In genomic region chr21:15007716-15008296, GRCh38 we compare ENCODE assay signal across 15 cellular contexts. TPM values are rescaled to one million over a fixed set of nuclear protein-coding genes. Genes with fewer than 3 reads are reported as not detected.
DNase-seq lines count a peak whose midpoint lies in the region; ATAC-seq, FAIRE-seq and TF ChIP-seq lines count a peak whose summit lies in the region.
"Had no signal": no experiment of that assay in that cellular context is flagged by ENCODE, and none has a peak within 500 bp of the region (broad histone marks: within the 10 kb centered on the region; RNA-seq: fewer than 3 reads in every experiment).

No MANE protein-coding gene starts in this region.

- peak overlapping the region; percentile 59 for H3K27ac Mint-ChIP-seq in activated naive CD4-positive, alpha-beta T cell treated with anti-CD3 and anti-CD28 coated beads, Interleukin-2, amount 50 U/mL, for 24 hours
- H3K27ac Mint-ChIP-seq in nephron = peak overlapping the region in 2 of 3 experiments; percentile 23 to 50

- H4K20me1 ChIP-seq in K562 (replicated peaks; ENCODE audit: control insufficient read depth, insufficient read depth, low read length) = no peaks in the 10 kb centered on the region

- ATAC-seq in K562 = no peak
- ATAC-seq in omental fat pad (ENCODE audit: low FRiP score) = no peak

- no peak overlapping the region for H3K4me3 Mint-ChIP-seq in activated naive CD4-positive, alpha-beta T cell treated with anti-CD3 and anti-CD28 coated beads, Interleukin-2, amount 50 U/mL, for 24 hours
- no peak overlapping the region for H3K4me3 Mint-ChIP-seq in nephron

- H3K9me1 ChIP-seq in K562 (ENCODE audit: control insufficient read depth, insufficient read depth, low read length) = no peaks in the 10 kb centered on the region

- no peak overlapping the region for H3K4me2 ChIP-seq in K562 (ENCODE audit: insufficient read depth, low read length)

- H2AFZ ChIP-seq in K562 (ENCODE audit: low read depth, low read length) = no peak overlapping the region

- CTCF ChIA-PET in K562 (lab: Yijun Ruan, JAX; ENCODE audit: low intra/inter-chr PET ratio) = no interaction called here

- no peak overlapping the region for H3K4me3 ChIP-seq in K562
- H3K4me3 ChIP-seq in subcutaneous abdominal adipose tissue (ENCODE audit: low read depth in 1 of 5, low read length in 5 of 5) = no peak overlapping the region
- H3K4me3 ChIP-seq: BLaER1 treated with 17β-estradiol and CSF1 and Interleukin-3, amounts not matched to agents 10 nM and 100 nM had no signal

- peaks cover 0 to 4% of the 10 kb centered on the region in 2 experiments; a peak in 1 of 5 replicates for H3K4me1 ChIP-seq in K562 (replicated peaks in 1 of 2; ENCODE audit: control insufficient read depth in 2 of 2, insufficient read depth in 2 of 2, low read length in 2 of 2)
- H3K4me1 ChIP-seq in subcutaneous abdominal adipose tissue (ENCODE audit: control insufficient read depth in 5 of 5, insufficient read depth in 5 of 5, low read length in 5 of 5) = peaks cover 0 to 21% (median 13%) of the 10 kb centered on the region in 5 donors

- no TSS peak for BruUV-seq in K562 (replicated peaks; lab: Mats Ljungman, UMichigan)

- TF ChIP-seq CTCF in K562 (IDR thresholded peaks at IDR 0.05 in 2 of 3, conservative IDR thresholded peaks at IDR 0.05 in 1 of 3; ENCODE audit: insufficient read depth in 2 of 3, low read depth in 1 of 3, low read length in 3 of 3) (no peak), nephron (IDR thresholded peaks at IDR 0.05; ENCODE audit: unreplicated experiment in 3 of 3) (no peak), omental fat pad (IDR thresholded peaks at IDR 0.05) (no peak)

- POLR2A ChIA-PET in K562 (lab: Yijun Ruan, JAX) = no interaction called here

- H3K9ac ChIP-seq in K562 (ENCODE audit: insufficient read depth in 1 of 2, low read depth in 2 of 2, low read length in 2 of 2) (no peak overlapping the region), subcutaneous abdominal adipose tissue (ENCODE audit: low read length in 5 of 5) (no peak overlapping the region)
- H3K9ac ChIP-seq: BLaER1 treated with 17β-estradiol and CSF1 and Interleukin-3, amounts not matched to agents 10 nM and 100 nM had no signal

- H3K4me1 Mint-ChIP-seq in activated naive CD4-positive, alpha-beta T cell treated with anti-CD3 and anti-CD28 coated beads, Interleukin-2, amount 50 U/mL, for 24 hours = peaks cover 60% of the 10 kb centered on the region
- H3K4me1 Mint-ChIP-seq in nephron = peaks cover 61% of the 10 kb centered on the region

- in situ Hi-C loops in K562 (cut with MboI) = no loop called here

- H3K9me3 Mint-ChIP-seq in activated naive CD4-positive, alpha-beta T cell treated with anti-CD3 and anti-CD28 coated beads, Interleukin-2, amount 50 U/mL, for 24 hours = no peaks in the 10 kb centered on the region
- no peaks in the 10 kb centered on the region for H3K9me3 Mint-ChIP-seq in nephron

- 93% methylated on average over 11 of the region's 11 CpGs for WGBS in K562 (ENCODE audit: insufficient coverage, low coverage, missing lambda C conversion rate)

- H3K36me3 ChIP-seq in K562 (ENCODE audit: control insufficient read depth, insufficient read depth, low read length) (peaks cover 38% of the 10 kb centered on the region), subcutaneous abdominal adipose tissue (ENCODE audit: control insufficient read depth in 5 of 5, insufficient read depth in 5 of 5, low read length in 5 of 5) (peaks cover 0 to 6% (median 3%) of the 10 kb centered on the region in 5 donors)

- H3K36me3 Mint-ChIP-seq in activated naive CD4-positive, alpha-beta T cell treated with anti-CD3 and anti-CD28 coated beads, Interleukin-2, amount 50 U/mL, for 24 hours = peaks cover 31% of the 10 kb centered on the region
- peaks cover 67% of the 10 kb centered on the region for H3K36me3 Mint-ChIP-seq in nephron (ENCODE audit: low read depth)

- H3K27ac ChIP-seq in K562 (ENCODE audit: extremely low read depth, low read depth, low read length) = no peak overlapping the region
- H3K27ac ChIP-seq in subcutaneous abdominal adipose tissue (ENCODE audit: low read depth, low read length) = peak overlapping the region; percentile 20

- no peaks in the 10 kb centered on the region for H3K9me3 ChIP-seq in K562 (replicated peaks; ENCODE audit: control insufficient read depth, insufficient read depth, low read depth, low read length)
- H3K9me3 ChIP-seq in subcutaneous abdominal adipose tissue (ENCODE audit: control insufficient read depth in 5 of 5, low read length in 5 of 5) = no peaks in the 10 kb centered on the region

- DNase-seq in activated naive CD4-positive, alpha-beta T cell treated with anti-CD3 and anti-CD28 coated beads, Interleukin-2, amount 50 U/mL, for 16 hours = no peak
- DNase-seq in K562 (ENCODE audit: extremely low read depth in 1 of 4, low spot score in 3 of 4) (no peak), ureter (ENCODE audit: low spot score) (no peak), retina (no peak), omental fat pad (ENCODE audit: low spot score) (no peak)
- DNase-seq: KG1, NCI-H1436, NCI-H2029, NCI-H2171, NCI-H446 treated with DMSO at 0.1 percent for 48 hours, RPMI8226 had no signal

- FAIRE-seq in K562 (lab: Jason Lieb, UNC) = no peak

- peaks cover 62% of the 10 kb centered on the region; the same call in 2 of the 3 replicates for H3K79me2 ChIP-seq in K562 (ENCODE audit: control insufficient read depth, insufficient read depth, low read length)

- TF ChIP-seq EP300 in K562 (IDR thresholded peaks at IDR 0.05; ENCODE audit: low read length) = no peak

- H3K27me3 ChIP-seq in K562 (ENCODE audit: control insufficient read depth in 2 of 2, insufficient read depth in 2 of 2, low read length in 2 of 2) (no peaks in the 10 kb centered on the region), subcutaneous abdominal adipose tissue (ENCODE audit: control insufficient read depth in 5 of 5, insufficient read depth in 4 of 5, low read length in 5 of 5) (no peaks in the 10 kb centered on the region)
- H3K27me3 ChIP-seq: BLaER1 treated with 17β-estradiol and CSF1 and Interleukin-3, amounts not matched to agents 10 nM and 100 nM had no signal

- no peaks in the 10 kb centered on the region for H3K27me3 Mint-ChIP-seq in activated naive CD4-positive, alpha-beta T cell treated with anti-CD3 and anti-CD28 coated beads, Interleukin-2, amount 50 U/mL, for 24 hours
- H3K27me3 Mint-ChIP-seq in nephron (ENCODE audit: low read depth) = no peaks in the 10 kb centered on the region

- TF ChIP-seq RAD21 in K562 (CRISPR knock-in tag; conservative IDR thresholded peaks at IDR 0.05 in 1 of 2, IDR thresholded peaks at IDR 0.05 in 1 of 2) = no peak

- intact Hi-C loops in K562 (cut with micrococcal nuclease) = no loop called here

- no peak for TF ChIP-seq POLR2A in K562 (conservative IDR thresholded peaks at IDR 0.05)

TF ChIP-seq in K562, 482 proteins besides CTCF, POLR2A, EP300 and RAD21:
- TF ChIP-seq, protein P1, sequence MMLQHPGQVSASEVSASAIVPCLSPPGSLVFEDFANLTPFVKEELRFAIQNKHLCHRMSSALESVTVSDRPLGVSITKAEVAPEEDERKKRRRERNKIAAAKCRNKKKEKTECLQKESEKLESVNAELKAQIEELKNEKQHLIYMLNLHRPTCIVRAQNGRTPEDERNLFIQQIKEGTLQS (IDR thresholded peaks at IDR 0.05) = peak; percentile 32; the same call in 1 of the 2 replicates
- TF ChIP-seq, protein P1 (CRISPR knock-in tag; conservative IDR thresholded peaks at IDR 0.05) = no peak
- no peak for TF ChIP-seq MTF1 (CRISPR knock-in tag; IDR thresholded peaks at IDR 0.05; ENCODE audit: borderline replicate concordance)
TF ChIP-seq in K562: peak in this region for 1.

RNA-seq across cellular contexts. Expression of gene NRIP1, which starts 57.0 kb away (rescaled TPM):
- total RNA-seq in K562 (2011; cell fraction: chromatin; rRNA removed; ENCODE audit: low replicate concordance) = 9.0 and 32.0 TPM in 2 replicates
- 6.2 and 11.7 TPM in 2 replicates for total RNA-seq in K562 (2011; cell fraction: nucleolus; rRNA removed)
- 13.6 and 23.1 TPM in 2 replicates for total RNA-seq in K562 (2011; cell fraction: nucleoplasm; rRNA removed)
- total RNA-seq in K562 (2014; rRNA removed) = 20.0 and 21.5 TPM in 2 replicates
- total RNA-seq in K562 (2014; rRNA removed; fragmentation: Illumina TruSeq; extraction: Trizol) = 42.8 and 51.2 TPM in 2 replicates
- 36.8 and 39.0 TPM in 2 replicates for total RNA-seq in K562 (2015; rRNA removed; fragmentation: Illumina TruSeq; extraction: Trizol)
- 31.8 and 38.7 TPM in 2 replicates for total RNA-seq in K562 (2021)
- 16.2 and 17.1 TPM in 2 replicates for polyA plus RNA-seq in K562 (2011; rRNA removed)
- polyA plus RNA-seq in K562 (2011; cell fraction: cytosol; rRNA removed) = 2.5 and 6.4 TPM in 2 replicates
- 8.3 and 13.4 TPM in 2 replicates for polyA plus RNA-seq in K562 (2011; cell fraction: nucleus; rRNA removed)
- polyA plus RNA-seq in K562 (2012) = 8.2 and 14.6 TPM in 2 replicates
- polyA plus RNA-seq in K562 (2014; fragmentation: Illumina TruSeq; extraction: Trizol) = 17.2 and 19.6 TPM in 2 replicates
- polyA plus RNA-seq in K562 (2014; fragmentation: Nextera tagmentation; extraction: Ambion mirVana) = 1 to 10 TPM; 4.3 to 6.3 TPM
- 9.8 and 10.9 TPM in 2 replicates for polyA plus RNA-seq in K562 (2014; rRNA removed)
- 75.5 and 131 TPM in 2 replicates for polyA minus RNA-seq in K562 (2011; rRNA and poly(A)+ RNA removed)
- polyA minus RNA-seq in K562 (2011; cell fraction: cytosol; rRNA and poly(A)+ RNA removed) = 20.7 and 24.4 TPM in 2 replicates
- 15.5 and 40.9 TPM in 2 replicates for polyA minus RNA-seq in K562 (2011; cell fraction: nucleus; rRNA and poly(A)+ RNA removed)
- total RNA-seq in ureter = 45.5 TPM
- 10 to 100 TPM; 37.2 to 86.3 (median 60.7) TPM for total RNA-seq in omental fat pad
